Comparison of ENCODE assay signal across 8 cellular contexts in the genomic region with DNA sequence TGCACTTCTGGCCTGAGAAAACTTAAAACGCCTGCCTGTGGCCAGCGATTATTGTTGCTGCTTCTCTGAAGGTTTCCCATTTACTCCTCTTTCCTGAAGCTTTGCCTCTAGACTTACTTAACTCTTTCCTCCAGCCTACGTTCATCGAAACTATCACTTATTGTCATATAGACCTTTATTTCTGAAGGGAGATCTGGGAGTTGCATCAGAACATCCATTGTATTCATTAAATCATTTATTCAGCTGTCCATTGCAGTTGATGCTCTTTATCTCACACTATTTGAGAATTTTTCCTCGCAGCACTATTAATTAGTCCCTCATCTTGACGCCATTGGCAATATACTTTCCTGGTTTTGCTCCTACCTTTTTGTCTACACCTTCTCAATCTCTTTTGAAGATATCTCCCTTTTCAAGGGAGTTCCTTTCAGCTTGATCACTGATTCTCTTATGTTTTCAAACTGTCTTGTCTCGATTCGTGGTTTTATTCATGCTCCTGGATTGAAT. TPM values are rescaled to one million over a fixed set of nuclear protein-coding genes. Genes with fewer than 3 reads are reported as not detected.
DNase-seq lines count a peak whose midpoint lies in the region; ATAC-seq, FAIRE-seq and TF ChIP-seq lines count a peak whose summit lies in the region.

No MANE protein-coding gene starts in this region.

- H3K9ac ChIP-seq in HepG2 (ENCODE audit: insufficient read depth, low read depth, low read length) = peak overlapping the region; percentile 68

- H4K20me1 ChIP-seq in HepG2 (ENCODE audit: insufficient read depth, low read length) = peaks cover 28% of the 10 kb centered on the region

- H3K36me3 ChIP-seq in HepG2 (replicated peaks in 1 of 2; ENCODE audit: control insufficient read depth in 1 of 2, insufficient read depth in 2 of 2, low read length in 2 of 2) (no peaks in the 10 kb centered on the region), thoracic aorta (no peaks in the 10 kb centered on the region)

- H3K27ac ChIP-seq in angular gyrus (ENCODE audit: low read depth, low read length) (peak overlapping the region; percentile 94), HepG2 (ENCODE audit: extremely low read length, insufficient read depth, low read length) (peak overlapping the region; percentile 81), thoracic aorta (peak overlapping the region; percentile 58 to 94)

- in situ Hi-C loops in HepG2 (cut with HindIII; ENCODE audit: extremely low pct_ligation_motif_present, low pct_unique_long_range_greater_than_20kb) = no loop called here

- H3K27ac Mint-ChIP-seq in activated CD4-positive, alpha-beta T cell treated with anti-CD3 and anti-CD28 coated beads, Interleukin-2, amount 10 ng/mL, durations not matched to agents 24 days and 14 days = peak overlapping the region; percentile 97

- no peak for TF ChIP-seq POLR2A in HepG2 (IDR thresholded peaks at IDR 0.05; ENCODE audit: insufficient read depth in 1 of 2, low read depth in 2 of 2, low read length in 2 of 2)

- 35% methylated on average over 8 of the region's 8 CpGs for WGBS in HepG2 (ENCODE audit: low lambda C conversion rate)

- peaks cover 40% of the 10 kb centered on the region for H3K36me3 Mint-ChIP-seq in activated CD4-positive, alpha-beta T cell treated with anti-CD3 and anti-CD28 coated beads, Interleukin-2, amount 10 ng/mL, durations not matched to agents 24 days and 14 days (ENCODE audit: low read depth)

- H3K4me1 ChIP-seq in HepG2 (ENCODE audit: insufficient read depth, low read length) (peaks cover 33% of the 10 kb centered on the region), thoracic aorta (ENCODE audit: control insufficient read depth in 1 of 2, low read depth in 2 of 2) (peaks cover 0 to 3% of the 10 kb centered on the region in 2 donors)

- H3K4me3 ChIP-seq in HepG2 (replicated peaks in 1 of 3; ENCODE audit: insufficient read depth in 1 of 3, low read depth in 2 of 3, low read length in 3 of 3) (peak overlapping the region; percentile 79 to 92 (median 85)), thoracic aorta (peak overlapping the region; percentile 92)

- TSS peak; percentile 98 for BruUV-seq in HepG2 (replicated peaks; lab: Mats Ljungman, UMichigan)

- intact Hi-C loops in activated CD4-positive, alpha-beta T cell treated with anti-CD3 and anti-CD28 coated beads, Interleukin-2, amount 10 ng/mL, durations not matched to agents 24 days and 14 days (cut with micrococcal nuclease) = loop anchor here (1.0 to 10.0 kb wide), 6 partner anchors 84 to 626 kb away; a partner anchor contains a TSS
- intact Hi-C loops in HepG2 (cut with micrococcal nuclease; ENCODE audit: unreplicated experiment) = loop anchor here (5.0 kb wide), 1 partner anchor 68 kb away; no protein-coding TSS in a partner anchor

- peak overlapping the region; percentile 89 for H3K4me3 Mint-ChIP-seq in activated CD4-positive, alpha-beta T cell treated with anti-CD3 and anti-CD28 coated beads, Interleukin-2, amount 10 ng/mL, durations not matched to agents 24 days and 14 days

- DNase-seq in activated CD4-positive, alpha-beta T cell treated with anti-CD3 and anti-CD28 coated beads, Interleukin-2, amount 10 ng/mL, durations not matched to agents 24 days and 14 days = no peak
- DNase-seq in activated CD4-positive, alpha-beta T cell treated with anti-CD3 and anti-CD28 coated beads for 1 hour = no peak
- DNase-seq in HepG2 (ENCODE audit: low spot score) (no peak), thoracic aorta (ENCODE audit: low spot score) (no peak), globus pallidus (ENCODE audit: low spot score) (no peak), GDM1 (lab: John Stamatoyannopoulos, UW) (no peak)

- TF ChIP-seq EP300 in HepG2 (IDR thresholded peaks at IDR 0.05; ENCODE audit: low read depth in 2 of 2, low read length in 2 of 2) (no peak), HepG2 (CRISPR knock-in tag; IDR thresholded peaks at IDR 0.05; ENCODE audit: borderline replicate concordance) (no peak)

- peaks cover 38% of the 10 kb centered on the region for H3K9me3 Mint-ChIP-seq in activated CD4-positive, alpha-beta T cell treated with anti-CD3 and anti-CD28 coated beads, Interleukin-2, amount 10 ng/mL, durations not matched to agents 24 days and 14 days

- CTCF ChIA-PET in HepG2 (lab: Yijun Ruan, JAX; ENCODE audit: low intra/inter-chr PET ratio, low total read pairs) = no interaction called here

- peaks cover 12% of the 10 kb centered on the region for H3K27me3 Mint-ChIP-seq in activated CD4-positive, alpha-beta T cell treated with anti-CD3 and anti-CD28 coated beads, Interleukin-2, amount 10 ng/mL, durations not matched to agents 24 days and 14 days

- ATAC-seq in HepG2 = no peak
- no peak for ATAC-seq in thoracic aorta (ENCODE audit: insufficient number of reproducible peaks, low FRiP score, low read depth)
- ATAC-seq in GM18909 (IDR thresholded peaks at IDR 0.05; ENCODE audit: poor library complexity, unreplicated experiment) = no peak

- H3K27me3 ChIP-seq in HepG2 (ENCODE audit: control insufficient read depth in 1 of 2, insufficient read depth in 2 of 2, low read length in 2 of 2) = no peaks in the 10 kb centered on the region; a peak in 1 of 5 replicates
- no peaks in the 10 kb centered on the region for H3K27me3 ChIP-seq in thoracic aorta (replicated peaks; ENCODE audit: insufficient read depth)

- H3K79me2 ChIP-seq in HepG2 (ENCODE audit: insufficient read depth, low read length) = peaks cover 40% of the 10 kb centered on the region

- FAIRE-seq in HepG2 (lab: Jason Lieb, UNC) = no peak

- TF ChIP-seq CTCF in HepG2 (CRISPR knock-in tag; IDR thresholded peaks at IDR 0.05) = no peak
- TF ChIP-seq CTCF in thoracic aorta (IDR thresholded peaks at IDR 0.05) = no peak

- H3K4me2 ChIP-seq in HepG2 (ENCODE audit: low read depth, low read length) = peak overlapping the region; percentile 92

- H2AFZ ChIP-seq in HepG2 (ENCODE audit: low read length) = peak overlapping the region; percentile 97

- POLR2A ChIA-PET in HepG2 (lab: Yijun Ruan, JAX) = interaction anchor here (0.6 to 1.4 kb wide), 11 partner anchors 10 to 382 kb away, joined by 3 to 17 read pairs (median 3); a partner anchor contains a TSS

- H3K9me3 ChIP-seq in HepG2 (ENCODE audit: low read length) = no peaks in the 10 kb centered on the region
- H3K9me3 ChIP-seq in thoracic aorta = peaks cover 17% of the 10 kb centered on the region

- TF ChIP-seq RAD21 in HepG2 (CRISPR knock-in tag; IDR thresholded peaks at IDR 0.05) = no peak

- H3K4me1 Mint-ChIP-seq in activated CD4-positive, alpha-beta T cell treated with anti-CD3 and anti-CD28 coated beads, Interleukin-2, amount 10 ng/mL, durations not matched to agents 24 days and 14 days = peaks cover 28% of the 10 kb centered on the region

TF ChIP-seq in HepG2, 621 proteins besides CTCF, POLR2A, EP300 and RAD21 (continues in another document):
- TF ChIP-seq ATF1 (CRISPR knock-in tag; IDR thresholded peaks at IDR 0.05) (peak; percentile 69), EHMT2 (IDR thresholded peaks at IDR 0.05; ENCODE audit: borderline replicate concordance, low read depth, low read length) (peak; percentile 54; the same call in 1 of the 2 replicates), ZNF850 (CRISPR knock-in tag; conservative IDR thresholded peaks at IDR 0.05) (no peak), ZNF17 (CRISPR knock-in tag; IDR thresholded peaks at IDR 0.05) (no peak), ZNF34 (CRISPR knock-in tag; IDR thresholded peaks at IDR 0.05; ENCODE audit: borderline replicate concordance) (no peak), HDAC6 (IDR thresholded peaks at IDR 0.05; ENCODE audit: low read depth, low read length) (no peak)

RNA-seq across cellular contexts. Expression of a gene that starts 0.7 kb away (rescaled TPM):
- total RNA-seq in activated CD4-positive, alpha-beta T cell treated with anti-CD3 and anti-CD28 coated beads, Interleukin-2, amount 10 ng/mL, durations not matched to agents 24 days and 14 days = 14.0 and 14.4 TPM in 2 replicates
- total RNA-seq in HepG2 (2016; rRNA removed; fragmentation: Illumina TruSeq; extraction: Trizol) = 42.4 and 67.4 TPM in 2 replicates
- 10.9 and 14.5 TPM in 2 replicates for total RNA-seq in HepG2 (2016; cell fraction: cytosol; rRNA removed; fragmentation: Illumina TruSeq; extraction: Trizol; ENCODE audit: low read depth)
- 39.9 and 62.9 TPM in 2 replicates for total RNA-seq in HepG2 (2016; cell fraction: insoluble cytoplasmic fraction; rRNA removed; fragmentation: Illumina TruSeq; extraction: Trizol)
- 33.5 and 39.6 TPM in 2 replicates for total RNA-seq in HepG2 (2016; cell fraction: membrane; rRNA removed; fragmentation: Illumina TruSeq; extraction: Trizol)
- 24.7 and 29.5 TPM in 2 replicates for total RNA-seq in HepG2 (2016; cell fraction: nucleus; rRNA removed; fragmentation: Illumina TruSeq; extraction: Trizol)
- polyA plus RNA-seq in HepG2 (2011; rRNA removed) = 18.4 and 18.6 TPM in 2 replicates
- polyA plus RNA-seq in HepG2 (2011; cell fraction: cytosol; rRNA removed) = 7.8 and 13.3 TPM in 2 replicates
- polyA plus RNA-seq in HepG2 (2011; cell fraction: nucleus; rRNA removed) = 6.1 and 9.1 TPM in 2 replicates
- polyA plus RNA-seq in HepG2 (2012) = 26.0 and 32.4 TPM in 2 replicates
- 9.4 and 15.1 TPM in 2 replicates for polyA plus RNA-seq in HepG2 (2016; cell fraction: cytosol; fragmentation: Illumina TruSeq; extraction: Trizol; ENCODE audit: low read depth)
- 71.6 and 83.0 TPM in 2 replicates for polyA plus RNA-seq in HepG2 (2016; cell fraction: insoluble cytoplasmic fraction; fragmentation: Illumina TruSeq; extraction: Trizol; ENCODE audit: low read depth)
- 24.4 and 35.0 TPM in 2 replicates for polyA plus RNA-seq in HepG2 (2016; cell fraction: membrane; fragmentation: Illumina TruSeq; extraction: Trizol; ENCODE audit: low read depth)
- 36.7 and 37.0 TPM in 2 replicates for polyA plus RNA-seq in HepG2 (2016; cell fraction: nucleus; fragmentation: Illumina TruSeq; extraction: Trizol; ENCODE audit: insufficient read depth, low read depth)
- polyA minus RNA-seq in HepG2 (2011; rRNA and poly(A)+ RNA removed; ENCODE audit: low replicate concordance) = 13.7 and 19.4 TPM in 2 replicates
- polyA minus RNA-seq in HepG2 (2011; cell fraction: cytosol; rRNA and poly(A)+ RNA removed) = 20.8 and 25.4 TPM in 2 replicates
- polyA minus RNA-seq in HepG2 (2011; cell fraction: nucleus; rRNA and poly(A)+ RNA removed) = 32.8 and 48.9 TPM in 2 replicates
- 1 to 10 TPM; 3.0 TPM for total RNA-seq in thoracic aorta
